17 cellular contexts compared by ENCODE assay signal in genomic region chr13:27395007-27395510, GRCh38.
"Had no signal": no experiment of that assay in that cellular context is flagged by ENCODE, and none has a peak within 500 bp of the region (broad histone marks: within the 10 kb centered on the region; RNA-seq: fewer than 3 reads in every experiment).

No MANE protein-coding gene starts in this region.

- H3K4me2 ChIP-seq: smooth muscle cell had no signal

- H3K36me3 ChIP-seq: esophagus squamous epithelium, gastroesophageal sphincter, neutrophil, tibial artery, upper lobe of left lung, uterus had no signal

- H3K27ac ChIP-seq: esophagus squamous epithelium, gastroesophageal sphincter, neutrophil, tibial artery, upper lobe of left lung, uterus had no signal

- H3K4me3 ChIP-seq: esophagus squamous epithelium, gastroesophageal sphincter, lung, smooth muscle cell, tibial artery, upper lobe of left lung, uterus had no signal

- H3K9me3 ChIP-seq: esophagus squamous epithelium, gastroesophageal sphincter, neutrophil, tibial artery, upper lobe of left lung, uterus had no signal

- H3K27me3 ChIP-seq: neutrophil, upper lobe of left lung had no signal

- DNase-seq: esophagus squamous epithelium; foreskin fibroblast; left colon; left ventricle myocardium superior; mesenchymal stem cell; naive B cell; posterior cingulate gyrus; right cardiac atrium; stimulated activated CD4-positive, alpha-beta T cell treated with anti-CD3 and anti-CD28 coated beads, Interleukin-4, amount 100 ng/mL, for 24 hours; tibial artery; upper lobe of left lung; uterus had no signal

- ATAC-seq: gastroesophageal sphincter; left colon; left ventricle myocardium superior; right cardiac atrium; stimulated activated memory B cell treated with anti-CD40 and anti-IgM and Interleukin-4, amounts not matched to agents 10 μg/mL and 1 μg/mL and 100 μg/mL, for 72 hours had no signal

- H3K4me1 ChIP-seq: esophagus squamous epithelium, gastroesophageal sphincter, tibial artery, upper lobe of left lung, uterus had no signal
